In genomic region chr19:52212572-52213255, GRCh38 we compare ENCODE assay signal across 1 cellular context.
TF ChIP-seq lines count a peak whose summit lies in the region.

No MANE protein-coding gene starts in this region.

TF ChIP-seq in HepG2, 621 proteins besides CTCF, POLR2A, EP300 and RAD21:
- no peak for TF ChIP-seq KLF6 (CRISPR knock-in tag; IDR thresholded peaks at IDR 0.05)
- TF ChIP-seq AGO2 (optimal IDR thresholded peaks at IDR 0.05; ENCODE audit: low read depth, low read length), result peak; percentile 28
- TF ChIP-seq JARID2 (CRISPR knock-in tag; IDR thresholded peaks at IDR 0.05; ENCODE audit: insufficient replicate concordance), result no peak
